In the genomic region with DNA sequence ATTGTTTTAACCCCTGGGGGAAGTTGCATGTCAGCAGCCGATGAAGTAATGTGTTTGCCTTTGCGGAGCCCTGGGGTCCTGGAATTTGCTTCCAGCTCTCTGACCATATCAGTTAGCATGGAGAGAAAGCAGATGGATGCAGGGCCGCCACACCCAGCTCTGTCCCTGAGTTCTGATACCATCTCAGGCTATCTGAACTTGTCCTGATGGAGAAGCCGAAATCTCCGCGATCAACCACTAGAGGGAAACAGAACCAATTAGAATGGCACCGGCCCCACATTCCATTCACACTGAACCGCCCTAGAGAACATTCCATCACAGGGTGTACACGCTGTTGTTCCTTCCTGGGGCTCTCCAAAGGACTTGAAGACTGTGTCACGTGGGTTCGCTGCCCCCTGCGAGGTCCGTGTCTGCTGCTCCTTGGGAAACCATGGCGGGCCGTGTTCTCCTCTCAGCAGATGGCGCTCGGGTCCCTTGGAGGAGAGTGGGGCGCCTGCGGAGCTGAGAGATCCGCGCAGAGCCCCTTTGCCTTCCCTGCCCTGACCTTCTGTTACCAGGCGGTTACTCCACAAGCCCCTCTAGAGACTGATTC, we compare ENCODE assay signal across 8 cellular contexts.
DNase-seq lines count a peak whose midpoint lies in the region; ATAC-seq lines count a peak whose summit lies in the region.

No MANE protein-coding gene starts in this region.

- peaks cover 0 to 4% of the 10 kb centered on the region in 2 donors for H3K4me1 ChIP-seq in mucosa of rectum (ENCODE audit: control insufficient read depth in 2 of 2, insufficient read depth in 2 of 2, low read length in 2 of 2)

- H3K27me3 ChIP-seq in mucosa of rectum (ENCODE audit: control insufficient read depth in 2 of 2, insufficient read depth in 2 of 2, low read length in 2 of 2) = no peaks in the 10 kb centered on the region

- H3K27me3 Mint-ChIP-seq in activated CD8-positive, alpha-beta memory T cell treated with anti-CD3 and anti-CD28 coated beads, Interleukin-2, amount 10 ng/mL, durations not matched to agents 7 days and 5 days = peaks cover 9% of the 10 kb centered on the region

- peak overlapping the region in 1 of 2 donors; percentile 4 for H3K9ac ChIP-seq in mucosa of rectum (ENCODE audit: low read depth in 1 of 2, low read length in 2 of 2)

- H3K36me3 Mint-ChIP-seq in activated CD8-positive, alpha-beta memory T cell treated with anti-CD3 and anti-CD28 coated beads, Interleukin-2, amount 10 ng/mL, durations not matched to agents 7 days and 5 days = no peaks in the 10 kb centered on the region

- H3K27ac ChIP-seq in mucosa of rectum (ENCODE audit: low read depth in 2 of 2, low read length in 2 of 2) = peak overlapping the region in 1 of 2 donors; percentile 58
- no peak overlapping the region for H3K27ac ChIP-seq in substantia nigra (ENCODE audit: low read depth, low read length, poor library complexity, severe bottlenecking)

- no peaks in the 10 kb centered on the region for H3K9me3 Mint-ChIP-seq in activated CD8-positive, alpha-beta memory T cell treated with anti-CD3 and anti-CD28 coated beads, Interleukin-2, amount 10 ng/mL, durations not matched to agents 7 days and 5 days (ENCODE audit: low read depth)

- no peaks in the 10 kb centered on the region for H3K36me3 ChIP-seq in mucosa of rectum (ENCODE audit: control insufficient read depth in 2 of 2, insufficient read depth in 2 of 2, low read length in 2 of 2)

- H3K4me3 Mint-ChIP-seq in activated CD8-positive, alpha-beta memory T cell treated with anti-CD3 and anti-CD28 coated beads, Interleukin-2, amount 10 ng/mL, durations not matched to agents 7 days and 5 days = peak overlapping the region; percentile 38

- peak overlapping the region; percentile 21 to 41 for H3K4me3 ChIP-seq in mucosa of rectum (ENCODE audit: low read length in 2 of 2)

- H3K27ac Mint-ChIP-seq in activated CD8-positive, alpha-beta memory T cell treated with anti-CD3 and anti-CD28 coated beads, Interleukin-2, amount 10 ng/mL, durations not matched to agents 7 days and 5 days = no peak overlapping the region

- ATAC-seq in GM18870 (IDR thresholded peaks at IDR 0.05; ENCODE audit: unreplicated experiment) = peak; percentile 73
- ATAC-seq in activated CD8-positive, alpha-beta memory T cell treated with anti-CD3 and anti-CD28 coated beads, Interleukin-2, amount 10 ng/mL, durations not matched to agents 7 days and 5 days = peak; percentile 57

- peaks cover 10% of the 10 kb centered on the region for H3K4me1 Mint-ChIP-seq in activated CD8-positive, alpha-beta memory T cell treated with anti-CD3 and anti-CD28 coated beads, Interleukin-2, amount 10 ng/mL, durations not matched to agents 7 days and 5 days

- DNase-seq in AG08396 (ENCODE audit: low spot score) = peak; percentile 89
- peak; percentile 77 for DNase-seq in NCI-H2227 (lab: John Stamatoyannopoulos, UW; ENCODE audit: unreplicated experiment)
- DNase-seq in activated CD8-positive, alpha-beta memory T cell treated with anti-CD3 and anti-CD28 coated beads, Interleukin-2, amount 10 ng/mL, durations not matched to agents 7 days and 5 days = peak; percentile 53
- DNase-seq in fibroblast of gingiva (ENCODE audit: low read depth) = peak; percentile 94
- DNase-seq in substantia nigra (lab: John Stamatoyannopoulos, UW) = peak in 34 of 49 donors; percentile 5 to 84 (median 30)
- no peak for DNase-seq in NCI-H1105 (lab: John Stamatoyannopoulos, UW)

- no peaks in the 10 kb centered on the region for H3K9me3 ChIP-seq in mucosa of rectum (ENCODE audit: control insufficient read depth in 2 of 2, low read length in 2 of 2)

- CTCF ChIA-PET in activated CD8-positive, alpha-beta memory T cell treated with anti-CD3 and anti-CD28 coated beads, Interleukin-2, amount 10 ng/mL, durations not matched to agents 7 days and 5 days (lab: Charles Lee) = interaction anchor here (0.8 to 3.2 kb wide), 12 partner anchors 9 to 758 kb away, joined by 3 to 11 read pairs (median 6); no protein-coding TSS in a partner anchor
